22 cellular contexts compared by ENCODE assay signal in the genomic region with DNA sequence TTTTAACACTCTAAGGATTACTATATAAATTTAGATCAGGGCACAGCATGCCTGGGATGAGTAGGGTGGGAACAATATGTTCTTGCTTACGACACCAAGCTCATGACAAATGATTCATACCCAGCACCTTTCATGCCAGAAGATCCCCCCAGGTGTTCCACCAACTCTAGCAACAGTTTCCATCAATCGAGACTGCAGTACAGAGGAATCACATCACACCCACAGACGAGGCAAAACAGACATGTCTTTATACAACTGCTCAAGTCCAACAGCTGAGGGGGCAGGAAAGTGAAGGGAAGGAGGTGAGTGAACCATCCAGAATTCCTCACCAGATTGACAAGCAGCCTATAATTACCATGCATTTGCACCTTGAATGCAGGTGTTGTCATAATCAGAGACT. TPM values are rescaled to one million over a fixed set of nuclear protein-coding genes. Genes with fewer than 3 reads are reported as not detected.
"Had no signal": no experiment of that assay in that cellular context is flagged by ENCODE, and none has a peak within 500 bp of the region (broad histone marks: within the 10 kb centered on the region; RNA-seq: fewer than 3 reads in every experiment).

No MANE protein-coding gene starts in this region.

- ATAC-seq: HepG2 had no signal

- H3K4me3 ChIP-seq: SJSA1, SK-N-MC had no signal

- H3K9me3 ChIP-seq: SJSA1 had no signal

- H3K36me3 ChIP-seq: SJSA1 had no signal

- DNase-seq: IMR-90, Karpas-422, KG1, MM.1S, NCI-H1092 treated with DMSO at 0.1 percent for 48 hours, NCI-H1436, NCI-H187, NCI-H2029, NCI-H2081 treated with DMSO at 0.1 percent for 48 hours, NCI-H2171, NCI-H226, NCI-H446, NCI-H510A, NCI-H524 treated with DMSO at 0.1 percent for 48 hours, NCI-H69, NCI-H774, Right ventricle myocardium superior, RPMI8226, SIG-M5 had no signal

- H3K27ac ChIP-seq: SJSA1, SK-N-MC had no signal

RNA-seq across cellular contexts. Expression of gene SORCS1, which starts 3.6 kb away (rescaled TPM):
- total RNA-seq: HepG2, SJSA1 had no signal
- polyA plus RNA-seq: HepG2, IMR-90 had no signal
